6 cellular contexts compared by ENCODE assay signal in genomic region chr5:142013734-142014495, GRCh38. TPM values are rescaled to one million over a fixed set of nuclear protein-coding genes. Genes with fewer than 3 reads are reported as not detected.
DNase-seq lines count a peak whose midpoint lies in the region; ATAC-seq, FAIRE-seq and TF ChIP-seq lines count a peak whose summit lies in the region.

No MANE protein-coding gene starts in this region.

- peak overlapping the region; percentile 89 for H3K4me3 Mint-ChIP-seq in HFFc6
- H3K4me3 Mint-ChIP-seq in astrocyte (ENCODE audit: unreplicated experiment) = peak overlapping the region; percentile 86
- peak overlapping the region; percentile 76 for H3K4me3 Mint-ChIP-seq in natural killer cell treated with Interleukin-12 subunit alpha and Interleukin-12 subunit beta and Interleukin-15 and Interleukin-18, amount 100 ng/mL, for 72 hours

- peak overlapping the region; percentile 91 for H3K9ac ChIP-seq in astrocyte (ENCODE audit: low read length)

- H2AFZ ChIP-seq in astrocyte (ENCODE audit: low read depth, low read length) = no peak overlapping the region

- H3K4me1 Mint-ChIP-seq in HFFc6 (ENCODE audit: low read depth) (peaks cover 49% of the 10 kb centered on the region), astrocyte (ENCODE audit: low read depth, unreplicated experiment) (peaks cover 31% of the 10 kb centered on the region)
- peaks cover 51 to 65% of the 10 kb centered on the region in 2 donors for H3K4me1 Mint-ChIP-seq in natural killer cell treated with Interleukin-12 subunit alpha and Interleukin-12 subunit beta and Interleukin-15 and Interleukin-18, amount 100 ng/mL, for 72 hours (ENCODE audit: low read depth in 2 of 2)

- no peaks in the 10 kb centered on the region for H3K9me3 ChIP-seq in astrocyte (ENCODE audit: insufficient read depth, low read depth, low read length)

- no peaks in the 10 kb centered on the region for H3K79me2 ChIP-seq in astrocyte (ENCODE audit: insufficient read depth, low read length)

- no peaks in the 10 kb centered on the region for H3K27me3 ChIP-seq in astrocyte (ENCODE audit: insufficient read depth, low read length)

- H3K27ac ChIP-seq in astrocyte (ENCODE audit: low read depth, low read length) = peak overlapping the region; percentile 14

- H3K27ac Mint-ChIP-seq in HFFc6 = peak overlapping the region; percentile 94
- H3K27ac Mint-ChIP-seq in astrocyte (ENCODE audit: unreplicated experiment) = peak overlapping the region; percentile 66
- H3K27ac Mint-ChIP-seq in natural killer cell treated with Interleukin-12 subunit alpha and Interleukin-12 subunit beta and Interleukin-15 and Interleukin-18, amount 100 ng/mL, for 72 hours = peak overlapping the region; percentile 64 to 73

- H3K36me3 ChIP-seq in astrocyte (ENCODE audit: insufficient read depth, low read length) = no peaks in the 10 kb centered on the region

- ATAC-seq in natural killer cell treated with Interleukin-12 subunit alpha and Interleukin-12 subunit beta and Interleukin-15 and Interleukin-18, amount 100 ng/mL, for 72 hours = no peak
- ATAC-seq in GM21381 (IDR thresholded peaks at IDR 0.05; ENCODE audit: unreplicated experiment) (no peak), HG02885 (IDR thresholded peaks at IDR 0.05; ENCODE audit: poor library complexity, unreplicated experiment) (no peak)

- H3K4me1 ChIP-seq in astrocyte (ENCODE audit: insufficient read depth, low read length) = peaks cover 36% of the 10 kb centered on the region

- H4K20me1 ChIP-seq in astrocyte (ENCODE audit: insufficient read depth, low read length) = no peaks in the 10 kb centered on the region

- no peak for FAIRE-seq in astrocyte (lab: Jason Lieb, UNC)

- DNase-seq in HFFc6 = peak; percentile 83
- DNase-seq in astrocyte (ENCODE audit: low read depth) = peak; percentile 30
- no peak for DNase-seq in natural killer cell treated with Interleukin-12 subunit alpha and Interleukin-12 subunit beta and Interleukin-15 and Interleukin-18, amount 100 ng/mL, for 72 hours (ENCODE audit: low spot score)
- DNase-seq in effector CD4-positive, alpha-beta T cell = no peak

- TF ChIP-seq CTCF in HFFc6 (IDR thresholded peaks at IDR 0.05) (no peak), astrocyte (IDR thresholded peaks at IDR 0.05; ENCODE audit: insufficient read depth, low read depth, low read length) (no peak)

- H3K36me3 Mint-ChIP-seq in HFFc6 (ENCODE audit: low read depth) = no peaks in the 10 kb centered on the region
- no peaks in the 10 kb centered on the region for H3K36me3 Mint-ChIP-seq in astrocyte (ENCODE audit: low read depth, unreplicated experiment)
- H3K36me3 Mint-ChIP-seq in natural killer cell treated with Interleukin-12 subunit alpha and Interleukin-12 subunit beta and Interleukin-15 and Interleukin-18, amount 100 ng/mL, for 72 hours = no peaks in the 10 kb centered on the region

- H3K4me2 ChIP-seq in astrocyte (ENCODE audit: low read length) = peak overlapping the region; percentile 100

- H3K9me3 Mint-ChIP-seq in HFFc6 = no peaks in the 10 kb centered on the region
- no peaks in the 10 kb centered on the region for H3K9me3 Mint-ChIP-seq in astrocyte (ENCODE audit: unreplicated experiment)
- no peaks in the 10 kb centered on the region for H3K9me3 Mint-ChIP-seq in natural killer cell treated with Interleukin-12 subunit alpha and Interleukin-12 subunit beta and Interleukin-15 and Interleukin-18, amount 100 ng/mL, for 72 hours

- H3K4me3 ChIP-seq in astrocyte (ENCODE audit: insufficient read depth, low read depth, low read length) = no peak overlapping the region

- H3K27me3 Mint-ChIP-seq in HFFc6 (ENCODE audit: insufficient read depth) (no peaks in the 10 kb centered on the region; the same call in 1 of the 2 replicates), astrocyte (ENCODE audit: low read depth, unreplicated experiment) (no peaks in the 10 kb centered on the region)
- H3K27me3 Mint-ChIP-seq in natural killer cell treated with Interleukin-12 subunit alpha and Interleukin-12 subunit beta and Interleukin-15 and Interleukin-18, amount 100 ng/mL, for 72 hours = no peaks in the 10 kb centered on the region

RNA-seq across cellular contexts. Expression of gene GNPDA1, which starts 1.1 kb away (rescaled TPM):
- 10 to 100 TPM; 25.1 to 32.6 (median 30.0) TPM for total RNA-seq in HFFc6 (2021; fragmentation: NEBNext Ultra II Directional; extraction: Animal tissue kit (Norgen Biotek cat#: 25700))
- total RNA-seq in astrocyte = 23.1 and 30.7 TPM in 2 replicates
- total RNA-seq in natural killer cell treated with Interleukin-12 subunit alpha and Interleukin-12 subunit beta and Interleukin-15 and Interleukin-18, amount 100 ng/mL, for 72 hours = 1 to 10 TPM; 9.0 to 9.6 TPM

RNA-seq across cellular contexts. Expression of gene RNF14, which starts 45.0 kb away (rescaled TPM):
- total RNA-seq in HFFc6 (2021; fragmentation: NEBNext Ultra II Directional; extraction: Animal tissue kit (Norgen Biotek cat#: 25700)) = 10 to 100 TPM; 56.0 to 65.5 (median 63.0) TPM
- 96.5 and 105 TPM in 2 replicates for total RNA-seq in astrocyte
- total RNA-seq in natural killer cell treated with Interleukin-12 subunit alpha and Interleukin-12 subunit beta and Interleukin-15 and Interleukin-18, amount 100 ng/mL, for 72 hours = 10 to 100 TPM; 38.2 to 43.5 TPM

RNA-seq across cellular contexts. Expression of gene PCDH12, which starts 55.9 kb away (rescaled TPM):
- total RNA-seq in HFFc6 (2021; fragmentation: NEBNext Ultra II Directional; extraction: Animal tissue kit (Norgen Biotek cat#: 25700)) = under 1 TPM in 4 of 6 experiments, not detected in 2; 0.02 to 0.71 (median 0.08) TPM
- 0.02 TPM in 1 of 2 replicates, not detected in the other for total RNA-seq in astrocyte
- total RNA-seq in natural killer cell treated with Interleukin-12 subunit alpha and Interleukin-12 subunit beta and Interleukin-15 and Interleukin-18, amount 100 ng/mL, for 72 hours = 1 to 10 TPM in 1 of 2 donors, under 1 TPM in 1; 0.28 to 1.3 TPM

Comparison
In these comparisons a context has a peak if more than half of its experiments do, and no peak if none do; other contexts are left out.
1. DNase-seq: peak in HFFc6 (single experiment) and astrocyte (single experiment); none in natural killer cell treated with Interleukin-12 subunit alpha and Interleukin-12 subunit beta and Interleukin-15 and Interleukin-18, amount 100 ng/mL, for 72 hours (single experiment) and effector CD4-positive, alpha-beta T cell (single experiment).
2. Peak in every context shown above with its lines, with median percentiles within 50 percentile points of each other: H3K27ac Mint-ChIP-seq and H3K4me3 Mint-ChIP-seq.